Comparison of ENCODE assay signal across 18 cellular contexts in genomic region chr13:113919761-113920160, GRCh38. TPM values are rescaled to one million over a fixed set of nuclear protein-coding genes. Genes with fewer than 3 reads are reported as not detected.
"Had no signal": no experiment of that assay in that cellular context is flagged by ENCODE, and none has a peak within 500 bp of the region (broad histone marks: within the 10 kb centered on the region; RNA-seq: fewer than 3 reads in every experiment).

No MANE protein-coding gene starts in this region.

- ATAC-seq: activated T-cell treated with anti-CD3 and anti-CD28 coated beads, Interleukin-2, amount 50 U/mL, for 72 hours; body of pancreas; effector memory CD8-positive, alpha-beta T cell; foreskin keratinocyte; right lobe of liver; stimulated activated effector memory CD8-positive, alpha-beta T cell treated with anti-CD3 and anti-CD28 coated beads, Interleukin-12 subunit alpha, Interleukin-12 subunit beta, amount 100 ng/mL, for 72 hours had no signal

- H3K27ac ChIP-seq: body of pancreas, foreskin keratinocyte, hepatocyte, right lobe of liver, SJSA1 had no signal

- H3K4me1 ChIP-seq: body of pancreas, foreskin keratinocyte, right lobe of liver, thyroid gland had no signal

- H3K36me3 ChIP-seq: right lobe of liver, SJSA1, thyroid gland had no signal

- H3K4me2 ChIP-seq: hepatocyte, smooth muscle cell had no signal

- H3K4me3 ChIP-seq: body of pancreas, hepatocyte, lung, right lobe of liver, SJSA1, smooth muscle cell, thyroid gland had no signal

- H3K79me2 ChIP-seq: hepatocyte had no signal

- DNase-seq: activated CD4-positive, alpha-beta T cell treated with anti-CD3 and anti-CD28 coated beads, Interleukin-2, amount 50 U/mL, for 4 hours; activated gamma-delta T cell treated with Interleukin-2 at 50 U/mL for 16 hours; activated naive CD8-positive, alpha-beta T cell treated with anti-CD3 and anti-CD28 coated beads for 36 hours; activated T-cell treated with anti-CD3 and anti-CD28 coated beads, Interleukin-2, amount 50 U/mL, for 72 hours; amygdala; effector memory CD8-positive, alpha-beta T cell; foreskin keratinocyte; midbrain; right lobe of liver; stimulated activated CD4-positive, alpha-beta T cell treated with anti-CD3 and anti-CD28 coated beads, Interleukin-4, amount 100 ng/mL, for 1 hour had no signal

- H3K9me3 ChIP-seq: body of pancreas, right lobe of liver, thyroid gland had no signal

- H3K27me3 ChIP-seq: body of pancreas, foreskin keratinocyte, hepatocyte, right lobe of liver, SJSA1, thyroid gland had no signal

- H2AFZ ChIP-seq: hepatocyte had no signal

RNA-seq across cellular contexts. Expression of gene C13orf46, which starts 54.1 kb away (rescaled TPM):
- total RNA-seq: foreskin keratinocyte, SJSA1 had no signal
- polyA plus RNA-seq: neural cell had no signal
